In genomic region chr7:35723011-35723410, GRCh38 we compare ENCODE assay signal across 10 cellular contexts. TPM values are rescaled to one million over a fixed set of nuclear protein-coding genes. Genes with fewer than 3 reads are reported as not detected.
DNase-seq lines count a peak whose midpoint lies in the region; ATAC-seq and TF ChIP-seq lines count a peak whose summit lies in the region.
"Had no signal": no experiment of that assay in that cellular context is flagged by ENCODE, and none has a peak within 500 bp of the region (broad histone marks: within the 10 kb centered on the region; RNA-seq: fewer than 3 reads in every experiment).

No MANE protein-coding gene starts in this region.

- H3K4me2 ChIP-seq in IMR-90 (ENCODE audit: low read depth, low read length) = no peak overlapping the region

- no peak overlapping the region for H3K23ac ChIP-seq in IMR-90 (ENCODE audit: low read depth, low read length)

- no peak overlapping the region for H4K5ac ChIP-seq in IMR-90 (ENCODE audit: low read depth, low read length)

- no peaks in the 10 kb centered on the region for H3K79me1 ChIP-seq in IMR-90 (ENCODE audit: low read depth in 1 of 2, low read length in 2 of 2)

- no peak overlapping the region for H3K9ac ChIP-seq in IMR-90 (ENCODE audit: low read depth, low read length)

- H3K36me3 ChIP-seq in IMR-90 (ENCODE audit: control insufficient read depth, insufficient read depth, low read length) = no peaks in the 10 kb centered on the region
- no peaks in the 10 kb centered on the region for H3K36me3 ChIP-seq in lower lobe of right lung

- TF ChIP-seq POLR2A in IMR-90 (IDR thresholded peaks at IDR 0.05; ENCODE audit: low read depth, low read length) = no peak

- H4K8ac ChIP-seq in IMR-90 (ENCODE audit: low read depth in 2 of 2, low read length in 2 of 2) = no peak overlapping the region

- WGBS in IMR-90 (ENCODE audit: extremely low coverage in 2 of 2, insufficient read length in 1 of 2), 2 experiments = no CpG with 5 or more reads among the region's 4 CpGs

- H3K4me1 ChIP-seq in IMR-90 (ENCODE audit: control insufficient read depth, insufficient read depth, low read length) (no peaks in the 10 kb centered on the region), lower lobe of right lung (no peaks in the 10 kb centered on the region)

- peaks cover 3% of the 10 kb centered on the region for H3K9me3 Mint-ChIP-seq in activated CD4-positive, alpha-beta T cell treated with anti-CD3 and anti-CD28 coated beads for 36 hours (ENCODE audit: low read depth)
- H3K9me3 Mint-ChIP-seq in activated T-helper 17 cell treated with anti-CD3 and anti-CD28 coated beads, Interleukin-2, amount 50 U/mL, for 72 hours = peaks cover 4% of the 10 kb centered on the region

- peak; percentile 33 for DNase-seq in activated CD4-positive, alpha-beta T cell treated with anti-CD3 and anti-CD28 coated beads for 36 hours
- no peak for DNase-seq in activated CD4-positive, alpha-beta T cell treated with anti-CD3 and anti-CD28 coated beads for 48 hours
- DNase-seq in IMR-90 (peak; percentile 54), middle frontal gyrus (ENCODE audit: extremely low spot score, low spot score) (peak; percentile 2), GM10248 (ENCODE audit: extremely low spot score) (no peak), lower lobe of right lung (no peak)
- DNase-seq: ACHN, right cardiac atrium had no signal

- no TSS peak for BruUV-seq in IMR-90 (replicated peaks; lab: Mats Ljungman, UMichigan)

- H3K27me3 Mint-ChIP-seq in activated CD4-positive, alpha-beta T cell treated with anti-CD3 and anti-CD28 coated beads for 36 hours = no peaks in the 10 kb centered on the region
- no peaks in the 10 kb centered on the region for H3K27me3 Mint-ChIP-seq in activated T-helper 17 cell treated with anti-CD3 and anti-CD28 coated beads, Interleukin-2, amount 50 U/mL, for 72 hours

- H3K14ac ChIP-seq in IMR-90 (replicated peaks; ENCODE audit: low read depth, low read length) = no peak overlapping the region

- no peak overlapping the region for H2AFZ ChIP-seq in IMR-90 (replicated peaks; ENCODE audit: low read length, poor library complexity)

- no peak overlapping the region for H2BK120ac ChIP-seq in IMR-90 (ENCODE audit: low read depth, low read length)

- peak overlapping the region; percentile 32 for H3K4me3 Mint-ChIP-seq in activated CD4-positive, alpha-beta T cell treated with anti-CD3 and anti-CD28 coated beads for 36 hours
- peak overlapping the region; percentile 90 for H3K4me3 Mint-ChIP-seq in activated T-helper 17 cell treated with anti-CD3 and anti-CD28 coated beads, Interleukin-2, amount 50 U/mL, for 72 hours

- H3K36me3 Mint-ChIP-seq in activated CD4-positive, alpha-beta T cell treated with anti-CD3 and anti-CD28 coated beads for 36 hours (ENCODE audit: low read depth) = no peaks in the 10 kb centered on the region
- no peaks in the 10 kb centered on the region for H3K36me3 Mint-ChIP-seq in activated T-helper 17 cell treated with anti-CD3 and anti-CD28 coated beads, Interleukin-2, amount 50 U/mL, for 72 hours (ENCODE audit: low read depth)

- no peak overlapping the region for H2BK20ac ChIP-seq in IMR-90 (ENCODE audit: low read depth, low read length)

- intact Hi-C loops in activated CD4-positive, alpha-beta T cell treated with anti-CD3 and anti-CD28 coated beads for 36 hours (cut with DNase I, micrococcal nuclease) = loop anchor here (1.0 to 10.0 kb wide), 7 partner anchors 14 to 392 kb away; partner anchors contain the start of gene SEPTIN7 (in 1 of the 2)
- intact Hi-C loops in IMR-90 (cut with micrococcal nuclease) = no loop called here
- intact Hi-C loops in lower lobe of right lung (cut with DNase I) = no loop called here

- no peak overlapping the region for H2AK9ac ChIP-seq in IMR-90 (replicated peaks; ENCODE audit: low read depth, low read length, poor library complexity)

- TF ChIP-seq RAD21 in IMR-90 (IDR thresholded peaks at IDR 0.05; ENCODE audit: low read length) = no peak

- TF ChIP-seq CTCF in IMR-90 (conservative IDR thresholded peaks at IDR 0.05; ENCODE audit: low read depth, low read length) = no peak
- TF ChIP-seq CTCF in GM10248 (IDR thresholded peaks at IDR 0.05; ENCODE audit: control extremely low read depth, extremely low read depth, low read depth, missing control alignments) = no peak
- TF ChIP-seq CTCF in lower lobe of right lung (IDR thresholded peaks at IDR 0.05) = no peak

- H3K27ac ChIP-seq in IMR-90 (ENCODE audit: insufficient read depth, low read length) (no peak overlapping the region), lower lobe of right lung (no peak overlapping the region)

- peak overlapping the region; percentile 90 for H3K27ac Mint-ChIP-seq in activated CD4-positive, alpha-beta T cell treated with anti-CD3 and anti-CD28 coated beads for 36 hours
- peak overlapping the region; percentile 100 for H3K27ac Mint-ChIP-seq in activated T-helper 17 cell treated with anti-CD3 and anti-CD28 coated beads, Interleukin-2, amount 50 U/mL, for 72 hours

- peaks cover 55% of the 10 kb centered on the region for H3K4me1 Mint-ChIP-seq in activated CD4-positive, alpha-beta T cell treated with anti-CD3 and anti-CD28 coated beads for 36 hours
- peaks cover 22% of the 10 kb centered on the region for H3K4me1 Mint-ChIP-seq in activated T-helper 17 cell treated with anti-CD3 and anti-CD28 coated beads, Interleukin-2, amount 50 U/mL, for 72 hours

- H3K9me3 ChIP-seq in IMR-90 (ENCODE audit: control insufficient read depth, insufficient read depth, low read length) (no peaks in the 10 kb centered on the region; the same call in 1 of the 2 replicates), lower lobe of right lung (no peaks in the 10 kb centered on the region)

- POLR2A ChIA-PET in activated CD4-positive, alpha-beta T cell treated with anti-CD3 and anti-CD28 coated beads for 36 hours (lab: Charles Lee) = interaction anchor here (0.6 to 1.5 kb wide), 5 partner anchors 13 to 78 kb away, joined by 3 to 4 read pairs (median 3); partner anchors contain the start of gene SEPTIN7
- POLR2A ChIA-PET in IMR-90 (lab: Charles Lee; ENCODE audit: unreplicated experiment) (no interaction called here), GM10248 (lab: Yijun Ruan, JAX) (no interaction called here)

- H4K91ac ChIP-seq in IMR-90 (ENCODE audit: insufficient read depth, low read depth, low read length) = no peak overlapping the region

- H3K4ac ChIP-seq in IMR-90 (ENCODE audit: low read depth, low read length) = no peak overlapping the region

- H4K20me1 ChIP-seq in IMR-90 (ENCODE audit: insufficient read depth, low read length) = no peaks in the 10 kb centered on the region

- no peak overlapping the region for H2BK5ac ChIP-seq in IMR-90 (ENCODE audit: low read depth, low read length, poor library complexity, severe bottlenecking)

- H3K56ac ChIP-seq in IMR-90 (ENCODE audit: extremely low read depth, insufficient read depth, low read length) = no peak overlapping the region

- H3K27me3 ChIP-seq in IMR-90 (ENCODE audit: control insufficient read depth, insufficient read depth, low read length) (no peaks in the 10 kb centered on the region; the same call in 1 of the 2 replicates), lower lobe of right lung (ENCODE audit: low read depth) (no peaks in the 10 kb centered on the region)

- no peaks in the 10 kb centered on the region for H3K9me1 ChIP-seq in IMR-90 (ENCODE audit: insufficient read depth, low read length)

- no peak overlapping the region for H3K18ac ChIP-seq in IMR-90 (ENCODE audit: low read depth, low read length)

- dilution Hi-C loops in IMR-90 (cut with HindIII; ENCODE audit: low sequenced_read_pairs, unreplicated experiment) = no loop called here

- no peak overlapping the region for H3K4me3 ChIP-seq in IMR-90 (ENCODE audit: insufficient read depth, low read depth, low read length)
- no peak overlapping the region for H3K4me3 ChIP-seq in lower lobe of right lung

- CTCF ChIA-PET in activated CD4-positive, alpha-beta T cell treated with anti-CD3 and anti-CD28 coated beads for 36 hours (lab: Charles Lee) = interaction anchor here (0.8 to 3.1 kb wide), 6 partner anchors 10 to 156 kb away, joined by 3 to 13 read pairs (median 4); no protein-coding TSS in a partner anchor
- CTCF ChIA-PET in IMR-90 (lab: Yijun Ruan, JAX) = interaction anchor here (1.2 to 1.4 kb wide), 2 partner anchors 13 to 26 kb away, joined by 3 read pairs; no protein-coding TSS in a partner anchor
- CTCF ChIA-PET in GM10248 (lab: Yijun Ruan, JAX) = interaction anchor here (0.9 to 13.2 kb wide), 4 partner anchors 19 to 181 kb away, joined by 3 to 334 read pairs (median 3); partner anchors contain the start of gene HERPUD2

- H2AK5ac ChIP-seq in IMR-90 (ENCODE audit: low read depth, low read length) = no peak overlapping the region

- peak; percentile 80 for ATAC-seq in activated CD4-positive, alpha-beta T cell treated with anti-CD3 and anti-CD28 coated beads for 36 hours
- ATAC-seq in IMR-90 (ENCODE audit: low read depth) (no peak), lower lobe of right lung (no peak), GM21390 (IDR thresholded peaks at IDR 0.05; ENCODE audit: unreplicated experiment) (no peak)
- ATAC-seq in activated T-helper 17 cell treated with anti-CD3 and anti-CD28 coated beads, Interleukin-2, amount 50 U/mL, for 72 hours (replicated peaks) = peak; percentile 82
- ATAC-seq: right cardiac atrium had no signal

- in situ Hi-C loops in IMR-90 (cut with MboI; ENCODE audit: low sequenced_read_pairs) = loop anchor here (25.0 kb wide), 1 partner anchor 614 kb away; no protein-coding TSS in a partner anchor

- H2BK15ac ChIP-seq in IMR-90 (ENCODE audit: low read depth, low read length) = no peak overlapping the region

TF ChIP-seq in IMR-90, 13 proteins besides CTCF, POLR2A, EP300 and RAD21:
- TF ChIP-seq MAZ (IDR thresholded peaks at IDR 0.05; ENCODE audit: borderline replicate concordance, low read depth, low read length) = no peak
- no peak for TF ChIP-seq NFE2L2 (IDR thresholded peaks at IDR 0.05; ENCODE audit: low read depth, low read length)
- TF ChIP-seq BHLHE40 (IDR thresholded peaks at IDR 0.05; ENCODE audit: low read depth, low read length) = peak; percentile 57; the same call in 1 of the 2 replicates
- peak; percentile 54; the same call in 1 of the 2 replicates for TF ChIP-seq FOS (IDR thresholded peaks at IDR 0.05; ENCODE audit: low read depth, low read length)
TF ChIP-seq in IMR-90: peak in this region for 2.

RNA-seq across cellular contexts. Expression of gene HERPUD2, which starts 28.1 kb away (rescaled TPM):
- total RNA-seq in activated CD4-positive, alpha-beta T cell treated with anti-CD3 and anti-CD28 coated beads for 36 hours = 10 to 100 TPM; 22.1 to 26.7 TPM
- total RNA-seq in IMR-90 (2012; rRNA removed) (18.3 and 22.2 TPM in 2 replicates), lower lobe of right lung (40.0 TPM)
- polyA plus RNA-seq in IMR-90 (2012; rRNA removed) = 26.8 and 27.2 TPM in 2 replicates
- 7.9 and 15.9 TPM in 2 replicates for polyA plus RNA-seq in IMR-90 (2012; cell fraction: cytosol; rRNA removed)
- 11.7 and 13.3 TPM in 2 replicates for polyA plus RNA-seq in IMR-90 (2012; cell fraction: nucleus; rRNA removed; ENCODE audit: low replicate concordance)
- 10 to 100 TPM; 25.3 to 27.4 TPM for total RNA-seq in activated T-helper 17 cell treated with anti-CD3 and anti-CD28 coated beads, Interleukin-2, amount 50 U/mL, for 72 hours

Comparison
In these comparisons a context has a peak if more than half of its experiments do, and no peak if none do; other contexts are left out.
1. DNase-seq: peak in activated CD4-positive, alpha-beta T cell treated with anti-CD3 and anti-CD28 coated beads for 36 hours (single experiment), IMR-90 (single experiment) and middle frontal gyrus (single experiment); none in activated CD4-positive, alpha-beta T cell treated with anti-CD3 and anti-CD28 coated beads for 48 hours (single experiment), GM10248 (single experiment) and lower lobe of right lung (single experiment).
2. ATAC-seq: peak in activated CD4-positive, alpha-beta T cell treated with anti-CD3 and anti-CD28 coated beads for 36 hours (single experiment) and activated T-helper 17 cell treated with anti-CD3 and anti-CD28 coated beads, Interleukin-2, amount 50 U/mL, for 72 hours (single experiment); none in IMR-90 (single experiment), lower lobe of right lung (0 of 2) and GM21390 (single experiment).
3. intact Hi-C loops: an anchor here in activated CD4-positive, alpha-beta T cell treated with anti-CD3 and anti-CD28 coated beads for 36 hours (1.0 to 10.0 kb wide); none called in IMR-90 and lower lobe of right lung.